ENCODE assay signal across 9 cellular contexts in genomic region chr6:135537782-135538301, GRCh38. TPM values are rescaled to one million over a fixed set of nuclear protein-coding genes. Genes with fewer than 3 reads are reported as not detected.
DNase-seq lines count a peak whose midpoint lies in the region; ATAC-seq, FAIRE-seq and TF ChIP-seq lines count a peak whose summit lies in the region.
"Had no signal": no experiment of that assay in that cellular context is flagged by ENCODE, and none has a peak within 500 bp of the region (broad histone marks: within the 10 kb centered on the region; RNA-seq: fewer than 3 reads in every experiment).

No MANE protein-coding gene starts in this region.

- no peak overlapping the region for H2AFZ ChIP-seq in osteoblast (ENCODE audit: low read length)

- WGBS in sigmoid colon, 2 donors, result 64% methylated on average over 2 of the region's 2 CpGs

- no peak for TF ChIP-seq POLR2A in sigmoid colon (IDR thresholded peaks at IDR 0.05)

- no peak for TF ChIP-seq CTCF in CD8-positive, alpha-beta T cell (IDR thresholded peaks at IDR 0.05)
- TF ChIP-seq CTCF in Panc1 (IDR thresholded peaks at IDR 0.05) (no peak), bronchial epithelial cell (IDR thresholded peaks at IDR 0.05; ENCODE audit: insufficient read depth, low read length, severe bottlenecking) (no peak), osteoblast (IDR thresholded peaks at IDR 0.05; ENCODE audit: extremely low read depth, low read depth, low read length) (no peak), sigmoid colon (IDR thresholded peaks at IDR 0.05) (no peak)

- no peaks in the 10 kb centered on the region for H3K36me3 ChIP-seq in CD8-positive, alpha-beta T cell (ENCODE audit: insufficient read depth, low read length)
- H3K36me3 ChIP-seq in Panc1 (ENCODE audit: control insufficient read depth, insufficient read depth, low read length) (no peaks in the 10 kb centered on the region), bronchial epithelial cell (ENCODE audit: control insufficient read depth, insufficient read depth, low read length) (no peaks in the 10 kb centered on the region), osteoblast (ENCODE audit: insufficient read depth, low read length) (no peaks in the 10 kb centered on the region), sigmoid colon (no peaks in the 10 kb centered on the region)
- H3K36me3 ChIP-seq: cardiac muscle cell had no signal

- H3K4me3 Mint-ChIP-seq in CD8-positive, alpha-beta T cell, result no peak overlapping the region

- peaks cover 10% of the 10 kb centered on the region for H3K4me1 Mint-ChIP-seq in CD8-positive, alpha-beta T cell (ENCODE audit: low read depth)

- in situ Hi-C loops in Panc1 (cut with HindIII; ENCODE audit: low pct_unique_long_range_greater_than_20kb, low sequenced_read_pairs), result no loop called here

- no peaks in the 10 kb centered on the region for H3K4me1 ChIP-seq in CD8-positive, alpha-beta T cell (ENCODE audit: insufficient read depth, low read length)
- H3K4me1 ChIP-seq in Panc1 (ENCODE audit: control insufficient read depth, insufficient read depth, low read length), result no peaks in the 10 kb centered on the region
- peaks cover 38% of the 10 kb centered on the region for H3K4me1 ChIP-seq in osteoblast (ENCODE audit: insufficient read depth, low read length)
- no peaks in the 10 kb centered on the region for H3K4me1 ChIP-seq in sigmoid colon

- peak overlapping the region; percentile 58 for H3K4me2 ChIP-seq in osteoblast (ENCODE audit: insufficient read depth, low read length)

- no peaks in the 10 kb centered on the region for H4K20me1 ChIP-seq in osteoblast (ENCODE audit: insufficient read depth, low read length)

- ATAC-seq in CD8-positive, alpha-beta T cell, result peak; percentile 53
- ATAC-seq in Panc1, result peak; percentile 69; the same call in 1 of the 2 replicates
- ATAC-seq in GM21825 (IDR thresholded peaks at IDR 0.05; ENCODE audit: unreplicated experiment), result no peak
- ATAC-seq in GM21390 (IDR thresholded peaks at IDR 0.05; ENCODE audit: unreplicated experiment), result no peak

- DNase-seq in CD8-positive, alpha-beta T cell, result peak in 4 of 7 experiments; percentile 8 to 40 (median 24)
- DNase-seq in Panc1 (ENCODE audit: low read depth, low spot score) (no peak), bronchial epithelial cell (ENCODE audit: low read depth) (peak; percentile 92), osteoblast (ENCODE audit: insufficient read length, low spot score, missing footprints) (peak; percentile 68), sigmoid colon (no peak), NCI-H128 (lab: John Stamatoyannopoulos, UW; ENCODE audit: unreplicated experiment) (no peak)

- FAIRE-seq in bronchial epithelial cell (lab: Jason Lieb, UNC), result no peak

- no peaks in the 10 kb centered on the region for H3K79me2 ChIP-seq in osteoblast (ENCODE audit: insufficient read depth, low read length)

- no peaks in the 10 kb centered on the region for H3K36me3 Mint-ChIP-seq in CD8-positive, alpha-beta T cell

- POLR2A ChIA-PET in CD8-positive, alpha-beta T cell (lab: Charles Lee), result interaction anchor here (0.9 to 1.4 kb wide), 2 partner anchors 10 to 18 kb away, joined by 3 read pairs; no protein-coding TSS in a partner anchor
- POLR2A ChIA-PET in Panc1 (lab: Charles Lee), result no interaction called here

- peaks cover 2% of the 10 kb centered on the region for H3K27me3 Mint-ChIP-seq in CD8-positive, alpha-beta T cell (ENCODE audit: low read depth)

- no peaks in the 10 kb centered on the region for H3K9me3 ChIP-seq in CD8-positive, alpha-beta T cell (ENCODE audit: low read length)
- H3K9me3 ChIP-seq in Panc1 (ENCODE audit: control insufficient read depth, insufficient read depth, low read depth, low read length) (no peaks in the 10 kb centered on the region), osteoblast (ENCODE audit: low read depth, low read length) (no peaks in the 10 kb centered on the region), sigmoid colon (no peaks in the 10 kb centered on the region)

- CTCF ChIA-PET in CD8-positive, alpha-beta T cell (lab: Charles Lee), result interaction anchor here (0.9 to 1.3 kb wide), 2 partner anchors 372 to 686 kb away, joined by 3 to 5 read pairs; no protein-coding TSS in a partner anchor
- CTCF ChIA-PET in Panc1 (lab: Charles Lee), result no interaction called here

- no peak for TF ChIP-seq EP300 in sigmoid colon (IDR thresholded peaks at IDR 0.05)

- no peaks in the 10 kb centered on the region for H3K27me3 ChIP-seq in CD8-positive, alpha-beta T cell (ENCODE audit: insufficient read depth, low read length)
- no peaks in the 10 kb centered on the region for H3K27me3 ChIP-seq in Panc1 (ENCODE audit: control insufficient read depth, insufficient read depth, low read length)
- H3K27me3 ChIP-seq in bronchial epithelial cell (ENCODE audit: control insufficient read depth, insufficient read depth, low read length), result no peaks in the 10 kb centered on the region
- no peaks in the 10 kb centered on the region for H3K27me3 ChIP-seq in osteoblast (ENCODE audit: insufficient read depth, low read length)
- H3K27me3 ChIP-seq in sigmoid colon, result no peaks in the 10 kb centered on the region
- H3K27me3 ChIP-seq: cardiac muscle cell had no signal

- H3K27ac ChIP-seq in CD8-positive, alpha-beta T cell (ENCODE audit: low read depth, low read length), result no peak overlapping the region
- H3K27ac ChIP-seq in Panc1 (ENCODE audit: low read length) (no peak overlapping the region), osteoblast (ENCODE audit: low read depth, low read length) (peak overlapping the region; percentile 82), sigmoid colon (no peak overlapping the region)
- H3K27ac ChIP-seq: cardiac muscle cell had no signal

- H3K27ac Mint-ChIP-seq in CD8-positive, alpha-beta T cell, result no peak overlapping the region

- no peaks in the 10 kb centered on the region for H3K9me3 Mint-ChIP-seq in CD8-positive, alpha-beta T cell

- no peak overlapping the region for H3K4me3 ChIP-seq in CD8-positive, alpha-beta T cell (ENCODE audit: low read depth, low read length)
- H3K4me3 ChIP-seq in Panc1 (ENCODE audit: low read depth in 2 of 2, low read length in 2 of 2) (no peak overlapping the region), bronchial epithelial cell (ENCODE audit: low read depth, low read length) (no peak overlapping the region), osteoblast (ENCODE audit: insufficient read depth, low read length) (no peak overlapping the region), sigmoid colon (no peak overlapping the region)
- H3K4me3 ChIP-seq: cardiac muscle cell had no signal

- no TSS peak for BruUV-seq in Panc1 (replicated peaks; lab: Mats Ljungman, UMichigan)

- intact Hi-C loops in CD8-positive, alpha-beta T cell (cut with DNase I, micrococcal nuclease), result loop anchor here (5.0 kb wide), 2 partner anchors 86 to 139 kb away; no protein-coding TSS in a partner anchor
- intact Hi-C loops in Panc1 (cut with micrococcal nuclease; ENCODE audit: unreplicated experiment) (no loop called here), sigmoid colon (cut with DNase I) (loop anchor here (2.0 kb wide), 1 partner anchor 689 kb away; no protein-coding TSS in a partner anchor)

RNA-seq across cellular contexts. Expression of gene AHI1, which starts 40.3 kb away (rescaled TPM):
- 10 to 100 TPM; 16.0 to 17.9 TPM for total RNA-seq in CD8-positive, alpha-beta T cell
- total RNA-seq in Panc1 (2021; ENCODE audit: unreplicated experiment) (22.3 TPM), bronchial epithelial cell (5.5 and 7.8 TPM in 2 replicates), osteoblast (44.5 and 50.3 TPM in 2 replicates), sigmoid colon (10 to 100 TPM; 25.8 to 47.1 (median 31.6) TPM)
- 6.6 TPM for polyA plus RNA-seq in Panc1 (2012; ENCODE audit: insufficient read length)
- 1 to 10 TPM; 4.2 to 7.1 (median 5.4) TPM for polyA plus RNA-seq in sigmoid colon

Comparison
In these comparisons a context has a peak if more than half of its experiments do, and no peak if none do; other contexts are left out.
1. ATAC-seq: peak in CD8-positive, alpha-beta T cell (single experiment) and Panc1 (single experiment); none in GM21825 (single experiment) and GM21390 (single experiment).
2. DNase-seq: peak in CD8-positive, alpha-beta T cell (4 of 7), bronchial epithelial cell (single experiment) and osteoblast (single experiment); none in Panc1 (single experiment), sigmoid colon (single experiment) and NCI-H128 (single experiment).